Comparison of ENCODE assay signal across 18 cellular contexts in genomic region chr7:116731737-116732335, GRCh38. TPM values are rescaled to one million over a fixed set of nuclear protein-coding genes. Genes with fewer than 3 reads are reported as not detected.
A peak's percentile ranks its signal among the peaks of the same experiment; 100 is the strongest.
DNase-seq lines count a peak whose midpoint lies in the region; ATAC-seq and TF ChIP-seq lines count a peak whose summit lies in the region.
"Had no signal": no experiment of that assay in that cellular context is flagged by ENCODE, and none has a peak within 500 bp of the region (broad histone marks: within the 10 kb centered on the region; RNA-seq: fewer than 3 reads in every experiment).

No MANE protein-coding gene starts in this region.

- no peak for TF ChIP-seq POLR2A in right lobe of liver (IDR thresholded peaks at IDR 0.05)

- DNase-seq in dorsolateral prefrontal cortex (no peak), right lobe of liver (no peak), NCI-H226 (no peak), NCI-H2081 (lab: John Stamatoyannopoulos, UW) (no peak)
- no peak for DNase-seq in stimulated activated naive CD4-positive, alpha-beta T cell treated with Interleukin-2 at 50 U/mL for 16 hours (lab: John Stamatoyannopoulos, UW)
- DNase-seq: CD4-positive, alpha-beta T cell; DND-41; GDM1; GM23248; KG1; NCI-H1930; NCI-H2171 treated with DMSO at 0.1 percent for 48 hours; NCI-H510A treated with DMSO at 0.1 percent for 48 hours; SIG-M5 had no signal

- peak overlapping the region in 7 of 59 donors; percentile 1 to 17 (median 3) for H3K4me3 ChIP-seq in dorsolateral prefrontal cortex
- peak overlapping the region in 2 of 3 donors; percentile 29 to 41 for H3K4me3 ChIP-seq in right lobe of liver
- H3K4me3 ChIP-seq: GM23248 had no signal

- H3K27ac ChIP-seq in dorsolateral prefrontal cortex (peak overlapping the region in 31 of 59 donors; percentile 1 to 86 (median 60)), right lobe of liver (peak overlapping the region; percentile 47 to 88 (median 60)), temporal lobe (ENCODE audit: low read depth, low read length) (peak overlapping the region; percentile 47)
- H3K27ac ChIP-seq: GM23248, HL-60 had no signal

- H3K27me3 ChIP-seq in dorsolateral prefrontal cortex, result peaks cover 0 to 2% (median 0%) of the 10 kb centered on the region in 45 donors
- no peaks in the 10 kb centered on the region for H3K27me3 ChIP-seq in right lobe of liver

- no peaks in the 10 kb centered on the region for H3K9me3 ChIP-seq in right lobe of liver

- no peak for TF ChIP-seq CTCF in dorsolateral prefrontal cortex (IDR thresholded peaks at IDR 0.05 in 54 of 56, conservative IDR thresholded peaks at IDR 0.05 in 2 of 56; ENCODE audit: low read depth in 1 of 56, partially characterized antibody in 56 of 56)
- no peak for TF ChIP-seq CTCF in right lobe of liver (IDR thresholded peaks at IDR 0.05)

- WGBS in right lobe of liver (ENCODE audit: insufficient coverage, low coverage, low lambda C conversion rate, missing lambda C conversion rate), result 28% methylated on average over 7 of the region's 7 CpGs

- peaks cover 0 to 49% (median 13%) of the 10 kb centered on the region in 4 donors for H3K4me1 ChIP-seq in right lobe of liver

- H3K36me3 ChIP-seq in right lobe of liver, result no peaks in the 10 kb centered on the region

- ATAC-seq in GM18867 (IDR thresholded peaks at IDR 0.05; ENCODE audit: unreplicated experiment) (peak; percentile 69), right lobe of liver (peak; percentile 63 to 80 (median 78))
- ATAC-seq: HCT116 had no signal

- intact Hi-C loops in dorsolateral prefrontal cortex (cut with DNase I), result no loop called here
- intact Hi-C loops in right lobe of liver (cut with DNase I), result no loop called here

RNA-seq across cellular contexts. Expression of gene MET, which starts 59.8 kb away (rescaled TPM):
- total RNA-seq in dorsolateral prefrontal cortex, result 10 to 100 TPM in 90 of 120 experiments, 1 to 10 TPM in 30; 2.1 to 40.6 (median 13.7) TPM
- 10 to 100 TPM; 32.9 to 45.2 (median 37.2) TPM for total RNA-seq in right lobe of liver
- total RNA-seq in temporal lobe, result 1.7 TPM
